In genomic region chr5:58924306-58924705, GRCh38 we compare ENCODE assay signal across 26 cellular contexts.
DNase-seq lines count a peak whose midpoint lies in the region; TF ChIP-seq lines count a peak whose summit lies in the region.
"Had no signal": no experiment of that assay in that cellular context is flagged by ENCODE, and none has a peak within 500 bp of the region (broad histone marks: within the 10 kb centered on the region; RNA-seq: fewer than 3 reads in every experiment).

No MANE protein-coding gene starts in this region.

- H3K23ac ChIP-seq in neuronal stem cell (ENCODE audit: low read depth, low read length, poor library complexity), result no peak overlapping the region

- H3K9me3 Mint-ChIP-seq in activated CD4-positive, alpha-beta T cell treated with anti-CD3 and anti-CD28 coated beads, Interleukin-2, amount 10 ng/mL, durations not matched to agents 7 days and 5 days, result no peaks in the 10 kb centered on the region
- H3K9me3 Mint-ChIP-seq: activated T-cell treated with anti-CD3 and anti-CD28 coated beads, Interleukin-2, amount 50 U/mL, for 24 hours; dendritic cell treated with granulocyte-macrophage colony-stimulating factor and Interleukin-4, amounts not matched to agents 40 ng/mL and 50 ng/mL, for 4 days; natural killer cell treated with Interleukin-12 subunit alpha and Interleukin-12 subunit beta and Interleukin-15 and Interleukin-18, amount 100 ng/mL, for 72 hours had no signal

- H3K4me1 ChIP-seq in ACC112 (ENCODE audit: control insufficient read depth, insufficient read depth, low read length, unreplicated experiment) (peaks cover 45% of the 10 kb centered on the region), neuronal stem cell (ENCODE audit: control insufficient read depth in 2 of 2, insufficient read depth in 1 of 2, low read depth in 1 of 2, low read length in 2 of 2) (peaks cover 6 to 10% of the 10 kb centered on the region in 2 donors)
- H3K4me1 ChIP-seq: BLaER1 treated with 17β-estradiol and CSF1 and Interleukin-3, amounts not matched to agents 10 nM and 100 nM had no signal

- no peaks in the 10 kb centered on the region for H3K36me3 Mint-ChIP-seq in activated CD4-positive, alpha-beta T cell treated with anti-CD3 and anti-CD28 coated beads, Interleukin-2, amount 10 ng/mL, durations not matched to agents 7 days and 5 days (ENCODE audit: low read depth)
- H3K36me3 Mint-ChIP-seq: natural killer cell treated with Interleukin-12 subunit alpha and Interleukin-12 subunit beta and Interleukin-15 and Interleukin-18, amount 100 ng/mL, for 72 hours had no signal

- H3K14ac ChIP-seq in neuronal stem cell (ENCODE audit: low read length), result no peak overlapping the region

- no peak for TF ChIP-seq CTCF in coronary artery (IDR thresholded peaks at IDR 0.05)

- H3K79me2 ChIP-seq in ACC112 (ENCODE audit: control insufficient read depth, insufficient read depth, low read length, unreplicated experiment), result no peaks in the 10 kb centered on the region

- no peak overlapping the region for H4K8ac ChIP-seq in neuronal stem cell (ENCODE audit: low read depth, low read length)

- peaks cover 17% of the 10 kb centered on the region for H3K4me1 Mint-ChIP-seq in activated CD4-positive, alpha-beta T cell treated with anti-CD3 and anti-CD28 coated beads, Interleukin-2, amount 10 ng/mL, durations not matched to agents 7 days and 5 days

- no peaks in the 10 kb centered on the region for H3K27me3 ChIP-seq in ACC112 (ENCODE audit: insufficient read depth, low read length)
- H3K27me3 ChIP-seq in neuronal stem cell (ENCODE audit: control insufficient read depth in 3 of 3, insufficient read depth in 3 of 3, low read depth in 1 of 3, low read length in 3 of 3), result peaks cover 0 to 25% (median 0%) of the 10 kb centered on the region in 3 experiments
- H3K27me3 ChIP-seq: BLaER1 treated with 17β-estradiol and CSF1 and Interleukin-3, amounts not matched to agents 10 nM and 100 nM; ovary had no signal

- H3K4ac ChIP-seq in neuronal stem cell (ENCODE audit: low read length), result no peak overlapping the region

- POLR2A ChIA-PET in activated CD4-positive, alpha-beta T cell treated with anti-CD3 and anti-CD28 coated beads, Interleukin-2, amount 10 ng/mL, durations not matched to agents 7 days and 5 days (lab: Charles Lee), result no interaction called here

- no peak overlapping the region for H3K27ac Mint-ChIP-seq in activated CD4-positive, alpha-beta T cell treated with anti-CD3 and anti-CD28 coated beads, Interleukin-2, amount 10 ng/mL, durations not matched to agents 7 days and 5 days
- H3K27ac Mint-ChIP-seq: activated CD4-positive, alpha-beta T cell treated with anti-CD3 and anti-CD28 coated beads for 36 hours; activated T-cell treated with anti-CD3 and anti-CD28 coated beads, Interleukin-2, amount 50 U/mL, for 24 hours; dendritic cell treated with granulocyte-macrophage colony-stimulating factor and Interleukin-4, amounts not matched to agents 40 ng/mL and 50 ng/mL, for 4 days; natural killer cell treated with Interleukin-12 subunit alpha and Interleukin-12 subunit beta and Interleukin-15 and Interleukin-18, amount 100 ng/mL, for 72 hours had no signal

- H3K4me3 Mint-ChIP-seq in activated CD4-positive, alpha-beta T cell treated with anti-CD3 and anti-CD28 coated beads, Interleukin-2, amount 10 ng/mL, durations not matched to agents 7 days and 5 days, result no peak overlapping the region
- H3K4me3 Mint-ChIP-seq: activated CD4-positive, alpha-beta T cell treated with anti-CD3 and anti-CD28 coated beads for 36 hours; activated T-cell treated with anti-CD3 and anti-CD28 coated beads, Interleukin-2, amount 50 U/mL, for 24 hours; dendritic cell treated with granulocyte-macrophage colony-stimulating factor and Interleukin-4, amounts not matched to agents 40 ng/mL and 50 ng/mL, for 4 days; natural killer cell treated with Interleukin-12 subunit alpha and Interleukin-12 subunit beta and Interleukin-15 and Interleukin-18, amount 100 ng/mL, for 72 hours had no signal

- no CpG with 5 or more reads among the region's 5 CpGs for WGBS in neuronal stem cell (ENCODE audit: extremely low coverage in 2 of 2, insufficient read length in 2 of 2, insufficient replicate concordance in 1 of 2), 2 donors

- H2BK12ac ChIP-seq in neuronal stem cell (ENCODE audit: low read length), result no peak overlapping the region

- no peak overlapping the region for H2BK15ac ChIP-seq in neuronal stem cell (ENCODE audit: low read length)

- no peak overlapping the region for H2BK120ac ChIP-seq in neuronal stem cell (ENCODE audit: low read depth, low read length)

- no peak overlapping the region for H3K9ac ChIP-seq in neuronal stem cell (ENCODE audit: low read depth, low read length, poor library complexity)
- H3K9ac ChIP-seq: BLaER1 treated with 17β-estradiol and CSF1 and Interleukin-3, amounts not matched to agents 10 nM and 100 nM had no signal

- H3K9me3 ChIP-seq in neuronal stem cell (replicated peaks in 1 of 2; ENCODE audit: control insufficient read depth in 2 of 2, insufficient read depth in 1 of 2, low read depth in 1 of 2, low read length in 2 of 2), result no peaks in the 10 kb centered on the region
- H3K9me3 ChIP-seq: BLaER1 treated with 17β-estradiol and CSF1 and Interleukin-3, amounts not matched to agents 10 nM and 100 nM; ovary had no signal

- DNase-seq in NCI-H446 treated with DMSO at 0.1 percent for 48 hours (lab: John Stamatoyannopoulos, UW) (peak; percentile 46), coronary artery (ENCODE audit: low spot score) (no peak), neuronal stem cell (ENCODE audit: low spot score) (no peak), UCSD-AML1 (lab: John Stamatoyannopoulos, UW; ENCODE audit: unreplicated experiment) (no peak), GOT3 (lab: John Stamatoyannopoulos, UW) (no peak)
- DNase-seq in activated CD4-positive, alpha-beta T cell treated with anti-CD3 and anti-CD28 coated beads, Interleukin-2, amount 10 ng/mL, durations not matched to agents 7 days and 5 days, result no peak
- no peak for DNase-seq in activated T-cell treated with anti-CD3 and anti-CD28 coated beads, Interleukin-2, amount 50 U/mL, for 1 hour
- DNase-seq: ACHN; activated CD4-positive, alpha-beta T cell treated with anti-CD3 and anti-CD28 coated beads for 36 hours; activated T-cell treated with anti-CD3 and anti-CD28 coated beads, Interleukin-2, amount 50 U/mL, for 24 hours; DMS53; glutamatergic neuron; HCEC 1CT; left ventricle myocardium superior; NCI-H2029 treated with DMSO at 0.1 percent for 48 hours; NK-92 treated with Interleukin-12 subunit alpha and Interleukin-12 subunit beta, amount 100 ng/mL, for 24 hours; ovary; PC-3; right cardiac atrium; stimulated activated CD4-positive, alpha-beta T cell treated with anti-CD3 and anti-CD28 coated beads, Interleukin-2, amount 100 ng/mL, for 24 hours; T-helper 2 cell; trophoblast cell had no signal

- H3K27me3 Mint-ChIP-seq in activated CD4-positive, alpha-beta T cell treated with anti-CD3 and anti-CD28 coated beads, Interleukin-2, amount 10 ng/mL, durations not matched to agents 7 days and 5 days, result no peaks in the 10 kb centered on the region
- H3K27me3 Mint-ChIP-seq: dendritic cell treated with granulocyte-macrophage colony-stimulating factor and Interleukin-4, amounts not matched to agents 40 ng/mL and 50 ng/mL, for 4 days had no signal

- no peak overlapping the region for H3K18ac ChIP-seq in neuronal stem cell (ENCODE audit: low read length)

- no peak overlapping the region for H3K4me2 ChIP-seq in neuronal stem cell (ENCODE audit: insufficient read depth, low read length, poor library complexity, severe bottlenecking)
- H3K4me2 ChIP-seq: BLaER1 treated with 17β-estradiol and CSF1 and Interleukin-3, amounts not matched to agents 10 nM and 100 nM had no signal

- no peak overlapping the region for H4K91ac ChIP-seq in neuronal stem cell (ENCODE audit: low read depth, low read length, poor library complexity)

- no peak overlapping the region for H2BK5ac ChIP-seq in neuronal stem cell (ENCODE audit: low read length)

- H2AFZ ChIP-seq in ACC112 (ENCODE audit: low read length, unreplicated experiment), result peak overlapping the region; percentile 79
- peak overlapping the region; percentile 27 for H2AFZ ChIP-seq in neuronal stem cell (ENCODE audit: low read length)

- H3K36me3 ChIP-seq in ACC112 (ENCODE audit: insufficient read depth, low read length), result no peaks in the 10 kb centered on the region
- H3K36me3 ChIP-seq in neuronal stem cell (replicated peaks in 1 of 2; ENCODE audit: control insufficient read depth in 2 of 2, insufficient read depth in 2 of 2, low read length in 2 of 2), result no peaks in the 10 kb centered on the region
- H3K36me3 ChIP-seq: BLaER1 treated with 17β-estradiol and CSF1 and Interleukin-3, amounts not matched to agents 10 nM and 100 nM; ovary had no signal

- no peaks in the 10 kb centered on the region for H3K79me1 ChIP-seq in neuronal stem cell (ENCODE audit: low read depth, low read length)

- H3K4me3 ChIP-seq in ACC112 (ENCODE audit: low read depth, low read length) (no peak overlapping the region), coronary artery (no peak overlapping the region), neuronal stem cell (ENCODE audit: low read length in 2 of 2) (no peak overlapping the region)
- H3K4me3 ChIP-seq: BLaER1 treated with 17β-estradiol and CSF1 and Interleukin-3, amounts not matched to agents 10 nM and 100 nM; ovary had no signal

- no peak overlapping the region for H2AK5ac ChIP-seq in neuronal stem cell (ENCODE audit: low read depth, low read length)

- CTCF ChIA-PET in activated CD4-positive, alpha-beta T cell treated with anti-CD3 and anti-CD28 coated beads, Interleukin-2, amount 10 ng/mL, durations not matched to agents 7 days and 5 days (lab: Charles Lee), result no interaction called here

- H3K27ac ChIP-seq in ACC112 (ENCODE audit: low read depth, low read length) (peak overlapping the region; percentile 66), coronary artery (peak overlapping the region; percentile 91 to 95), neuronal stem cell (replicated peaks; ENCODE audit: low read length) (no peak overlapping the region)
- H3K27ac ChIP-seq: BLaER1 treated with 17β-estradiol and CSF1 and Interleukin-3, amounts not matched to agents 10 nM and 100 nM; ovary had no signal
